In genomic region chr18:24725644-24726043, GRCh38 we compare ENCODE assay signal across 21 cellular contexts.
"Had no signal": no experiment of that assay in that cellular context is flagged by ENCODE, and none has a peak within 500 bp of the region (broad histone marks: within the 10 kb centered on the region; RNA-seq: fewer than 3 reads in every experiment).

No MANE protein-coding gene starts in this region.

- H3K27me3 ChIP-seq: left lung, vagina had no signal

- H3K36me3 Mint-ChIP-seq: activated naive CD8-positive, alpha-beta T cell treated with anti-CD3 and anti-CD28 coated beads, Interleukin-2, amount 10 ng/mL, durations not matched to agents 7 days and 5 days; naive thymus-derived CD4-positive, alpha-beta T cell; type B pancreatic cell had no signal

- H3K4me1 ChIP-seq: left lung had no signal

- H3K4me3 Mint-ChIP-seq: activated CD4-positive, alpha-beta memory T cell treated with anti-CD3 and anti-CD28 coated beads, Interleukin-2, amount 10 ng/mL, durations not matched to agents 7 days and 5 days; activated naive CD4-positive, alpha-beta T cell treated with anti-CD3 and anti-CD28 coated beads for 36 hours; activated naive CD8-positive, alpha-beta T cell treated with anti-CD3 and anti-CD28 coated beads, Interleukin-2, amount 10 ng/mL, durations not matched to agents 7 days and 5 days; activated T-cell treated with anti-CD3 and anti-CD28 coated beads, Interleukin-2, amount 50 U/mL, for 72 hours; naive thymus-derived CD4-positive, alpha-beta T cell; type B pancreatic cell had no signal

- DNase-seq: activated CD4-positive, alpha-beta memory T cell treated with anti-CD3 and anti-CD28 coated beads, Interleukin-2, amount 10 ng/mL, durations not matched to agents 7 days and 5 days; activated CD4-positive, alpha-beta T cell treated with anti-CD3 and anti-CD28 coated beads for 4 hours; activated CD4-positive, CD25-positive, alpha-beta regulatory T cell; activated effector memory CD4-positive, alpha-beta T cell treated with Interleukin-2 at 50 U/mL for 16 hours; activated naive CD4-positive, alpha-beta T cell treated with anti-CD3 and anti-CD28 coated beads for 36 hours; activated naive CD8-positive, alpha-beta T cell treated with anti-CD3 and anti-CD28 coated beads, Interleukin-2, amount 10 ng/mL, durations not matched to agents 7 days and 5 days; activated T-cell treated with anti-CD3 and anti-CD28 coated beads, Interleukin-2, amount 50 U/mL, for 72 hours; amniotic stem cell; cortex of kidney; foreskin keratinocyte; kidney glomerular epithelial cell; left lung; naive thymus-derived CD4-positive, alpha-beta T cell; spleen; stimulated activated CD4-positive, alpha-beta T cell treated with anti-CD3 and anti-CD28 coated beads, Interleukin-4, amount 100 ng/mL, for 1 hour; stimulated activated naive CD4-positive, alpha-beta T cell had no signal

- H3K4me3 ChIP-seq: left lung, lung, spleen, vagina had no signal

- H3K4me1 Mint-ChIP-seq: activated CD4-positive, alpha-beta memory T cell treated with anti-CD3 and anti-CD28 coated beads, Interleukin-2, amount 10 ng/mL, durations not matched to agents 7 days and 5 days; activated naive CD8-positive, alpha-beta T cell treated with anti-CD3 and anti-CD28 coated beads, Interleukin-2, amount 10 ng/mL, durations not matched to agents 7 days and 5 days had no signal

- H3K9me3 ChIP-seq: left lung, spleen, thoracic aorta, vagina had no signal

- H3K9me3 Mint-ChIP-seq: activated CD4-positive, alpha-beta memory T cell treated with anti-CD3 and anti-CD28 coated beads, Interleukin-2, amount 10 ng/mL, durations not matched to agents 7 days and 5 days; activated naive CD4-positive, alpha-beta T cell treated with anti-CD3 and anti-CD28 coated beads for 36 hours; activated naive CD8-positive, alpha-beta T cell treated with anti-CD3 and anti-CD28 coated beads, Interleukin-2, amount 10 ng/mL, durations not matched to agents 7 days and 5 days; activated T-cell treated with anti-CD3 and anti-CD28 coated beads, Interleukin-2, amount 50 U/mL, for 72 hours; naive thymus-derived CD4-positive, alpha-beta T cell; type B pancreatic cell had no signal

- H3K36me3 ChIP-seq: left lung, spleen, thoracic aorta, vagina had no signal

- H3K27ac ChIP-seq: epithelial cell of prostate, foreskin keratinocyte, left lung, spleen, thoracic aorta, vagina had no signal

- ATAC-seq: activated T-cell treated with anti-CD3 and anti-CD28 coated beads, Interleukin-2, amount 50 U/mL, for 72 hours; foreskin keratinocyte; left lung; naive thymus-derived CD4-positive, alpha-beta T cell had no signal

- H3K27ac Mint-ChIP-seq: activated CD4-positive, alpha-beta memory T cell treated with anti-CD3 and anti-CD28 coated beads, Interleukin-2, amount 10 ng/mL, durations not matched to agents 7 days and 5 days; activated naive CD4-positive, alpha-beta T cell treated with anti-CD3 and anti-CD28 coated beads for 36 hours; activated naive CD8-positive, alpha-beta T cell treated with anti-CD3 and anti-CD28 coated beads, Interleukin-2, amount 10 ng/mL, durations not matched to agents 7 days and 5 days; activated T-cell treated with anti-CD3 and anti-CD28 coated beads, Interleukin-2, amount 50 U/mL, for 72 hours; naive thymus-derived CD4-positive, alpha-beta T cell; type B pancreatic cell had no signal
